8 cellular contexts compared by ENCODE assay signal in the genomic region with DNA sequence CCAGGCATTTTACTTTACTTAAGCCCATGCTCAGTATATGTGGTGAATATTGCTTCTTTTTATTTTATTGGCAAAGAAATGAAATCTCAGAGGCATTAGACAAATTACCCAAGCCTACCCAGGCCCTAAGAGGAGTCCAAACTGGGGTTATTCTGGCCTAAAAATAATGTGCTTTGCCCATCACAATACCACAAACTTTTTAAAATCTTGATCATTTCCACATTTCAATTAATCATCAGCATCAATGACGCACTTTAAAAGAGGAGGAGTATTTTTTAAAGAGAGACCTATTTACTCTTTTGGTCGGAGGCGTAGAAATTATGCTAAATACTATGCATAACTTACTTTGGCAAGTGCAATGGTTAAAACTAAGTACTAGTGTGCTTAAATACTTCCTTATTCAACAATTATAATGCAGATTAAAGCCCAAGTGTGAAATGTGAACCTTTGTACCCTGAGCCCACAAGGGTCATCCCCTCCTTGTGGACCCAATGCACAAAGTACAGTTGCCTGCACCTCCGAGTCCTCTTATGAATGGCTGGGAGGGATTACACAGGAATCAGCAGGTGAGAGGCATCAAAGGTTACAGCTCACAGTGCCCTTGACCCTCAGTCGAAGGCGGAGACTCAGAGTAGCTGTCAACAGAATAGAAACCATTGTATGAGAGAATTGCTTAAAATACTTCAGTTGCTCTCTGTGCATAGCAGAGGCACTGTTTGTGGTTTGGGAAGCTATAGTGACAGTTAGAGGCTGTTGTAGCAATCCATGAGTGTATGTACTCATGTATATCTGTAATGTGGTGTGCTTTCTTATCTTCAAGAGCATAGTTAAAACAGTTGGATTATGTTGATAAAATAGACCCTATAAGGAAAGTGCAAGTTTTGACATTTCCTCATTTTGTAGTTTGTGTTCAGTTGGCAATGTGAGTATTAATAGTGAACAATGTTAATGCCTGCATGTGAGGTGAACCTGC.
DNase-seq lines count a peak whose midpoint lies in the region; ATAC-seq and TF ChIP-seq lines count a peak whose summit lies in the region.

No MANE protein-coding gene starts in this region.

- H3K9me2 ChIP-seq in PC-3 (replicated peaks; ENCODE audit: low read length) = no peaks in the 10 kb centered on the region

- intact Hi-C loops in PC-3 (cut with micrococcal nuclease) = no loop called here

- H3K4me3 ChIP-seq in mesenchymal stem cell (ENCODE audit: insufficient read depth in 1 of 2, low read depth in 1 of 2, low read length in 2 of 2) (no peak overlapping the region), PC-3 (ENCODE audit: low read length) (no peak overlapping the region)

- H3K4me3 Mint-ChIP-seq in activated T-cell treated with anti-CD3 and anti-CD28 coated beads, Interleukin-2, amount 50 U/mL, for 4 hours = peak overlapping the region; percentile 53

- H3K14ac ChIP-seq in mesenchymal stem cell (ENCODE audit: low read length in 2 of 2) = no peak overlapping the region

- no peak overlapping the region for H2BK12ac ChIP-seq in mesenchymal stem cell (ENCODE audit: low read length in 2 of 2)

- H2AFZ ChIP-seq in mesenchymal stem cell (ENCODE audit: low read depth, low read length) = no peak overlapping the region
- H2AFZ ChIP-seq in PC-3 (ENCODE audit: low read length) = no peak overlapping the region

- no peak overlapping the region for H2AK5ac ChIP-seq in mesenchymal stem cell (ENCODE audit: low read length, severe bottlenecking)

- CTCF ChIA-PET in PC-3 (lab: Charles Lee) = no interaction called here

- peaks cover 80% of the 10 kb centered on the region for H3K4me1 Mint-ChIP-seq in activated T-cell treated with anti-CD3 and anti-CD28 coated beads, Interleukin-2, amount 50 U/mL, for 4 hours (ENCODE audit: low read depth)

- H3K9ac ChIP-seq in mesenchymal stem cell (ENCODE audit: low read length) (no peak overlapping the region), PC-3 (ENCODE audit: low read length) (no peak overlapping the region)

- 62% methylated on average over 4 of the region's 6 CpGs for WGBS in mesenchymal stem cell

- H2BK15ac ChIP-seq in mesenchymal stem cell (ENCODE audit: low read depth, poor library complexity, severe bottlenecking) = no peak overlapping the region

- H3K9me3 ChIP-seq in mesenchymal stem cell (ENCODE audit: control insufficient read depth, low read length) = no peaks in the 10 kb centered on the region
- no peaks in the 10 kb centered on the region for H3K9me3 ChIP-seq in PC-3 (ENCODE audit: low read length)

- peak overlapping the region in 1 of 2 experiments; percentile 15 for H3K4ac ChIP-seq in mesenchymal stem cell (ENCODE audit: low read depth in 1 of 2, low read length in 2 of 2)

- H3K36me3 ChIP-seq in mesenchymal stem cell (ENCODE audit: control insufficient read depth in 1 of 2, insufficient read depth in 2 of 2, low read depth in 1 of 2, low read length in 2 of 2) (no peaks in the 10 kb centered on the region), PC-3 (ENCODE audit: low read depth, low read length) (no peaks in the 10 kb centered on the region)

- peak; percentile 85 for ATAC-seq in HG02610 (IDR thresholded peaks at IDR 0.05; ENCODE audit: unreplicated experiment)
- ATAC-seq in activated T-cell treated with anti-CD3 and anti-CD28 coated beads, Interleukin-2, amount 50 U/mL, for 4 hours = peak; percentile 75 to 76
- no peak for ATAC-seq in PC-3

- H3K79me1 ChIP-seq in mesenchymal stem cell (replicated peaks; ENCODE audit: low read length, poor library complexity, severe bottlenecking) = no peaks in the 10 kb centered on the region

- H3K18ac ChIP-seq in mesenchymal stem cell (ENCODE audit: low read depth in 1 of 2, low read length in 2 of 2) = peak overlapping the region in 1 of 2 experiments; percentile 62

- H3K9me3 Mint-ChIP-seq in activated T-cell treated with anti-CD3 and anti-CD28 coated beads, Interleukin-2, amount 50 U/mL, for 4 hours = no peaks in the 10 kb centered on the region

- no peaks in the 10 kb centered on the region for H3K27me3 ChIP-seq in mesenchymal stem cell (ENCODE audit: control insufficient read depth in 1 of 2, insufficient read depth in 1 of 2, low read length in 2 of 2)
- no peaks in the 10 kb centered on the region for H3K27me3 ChIP-seq in PC-3 (ENCODE audit: low read length)

- no peak overlapping the region for H4K91ac ChIP-seq in mesenchymal stem cell (ENCODE audit: low read length)

- DNase-seq in activated CD8-positive, alpha-beta memory T cell treated with anti-CD3 and anti-CD28 coated beads for 24 hours = peak; percentile 71
- no peak for DNase-seq in activated CD8-positive, alpha-beta memory T cell treated with anti-CD3 and anti-CD28 coated beads, Interleukin-2, amount 50 U/mL, for 48 hours
- peak; percentile 99 for DNase-seq in MV-4-11 (lab: John Stamatoyannopoulos, UW)
- DNase-seq in activated T-cell treated with anti-CD3 and anti-CD28 coated beads, Interleukin-2, amount 50 U/mL, for 4 hours = no peak
- DNase-seq in mesenchymal stem cell = peak; percentile 75
- no peak for DNase-seq in NCI-H524 (lab: John Stamatoyannopoulos, UW)
- no peak for DNase-seq in PC-3

- POLR2A ChIA-PET in PC-3 (lab: Charles Lee; ENCODE audit: unreplicated experiment) = no interaction called here

- H4K8ac ChIP-seq in mesenchymal stem cell (ENCODE audit: low read length) = no peak overlapping the region

- H3K4me1 ChIP-seq in mesenchymal stem cell (ENCODE audit: control insufficient read depth, insufficient read depth, low read depth, low read length) = no peaks in the 10 kb centered on the region
- peaks cover 15% of the 10 kb centered on the region for H3K4me1 ChIP-seq in PC-3 (ENCODE audit: insufficient read depth, low read length)

- no peaks in the 10 kb centered on the region for H3K36me3 Mint-ChIP-seq in activated T-cell treated with anti-CD3 and anti-CD28 coated beads, Interleukin-2, amount 50 U/mL, for 4 hours (ENCODE audit: insufficient read depth)

- no peak for TF ChIP-seq CTCF in PC-3 (conservative IDR thresholded peaks at IDR 0.05; ENCODE audit: low read depth, low read length)

- H3K79me2 ChIP-seq in PC-3 (ENCODE audit: low read length) = no peaks in the 10 kb centered on the region

- H3K23ac ChIP-seq in mesenchymal stem cell (ENCODE audit: low read length in 2 of 2) = no peak overlapping the region

- H2BK5ac ChIP-seq in mesenchymal stem cell (ENCODE audit: low read depth, low read length, poor library complexity, severe bottlenecking) = no peak overlapping the region

- H3K27ac ChIP-seq in mesenchymal stem cell (ENCODE audit: low read length, poor library complexity, severe bottlenecking) (no peak overlapping the region), PC-3 (ENCODE audit: low read length) (no peak overlapping the region)

- no peaks in the 10 kb centered on the region for H4K20me1 ChIP-seq in PC-3 (ENCODE audit: low read length)

- no peaks in the 10 kb centered on the region for H3K27me3 Mint-ChIP-seq in activated T-cell treated with anti-CD3 and anti-CD28 coated beads, Interleukin-2, amount 50 U/mL, for 4 hours (ENCODE audit: low read depth)

- no TSS peak for BruUV-seq in PC-3 (replicated peaks; lab: Mats Ljungman, UMichigan)

- H3F3A ChIP-seq in PC-3 (ENCODE audit: low read length, unreplicated experiment) = peaks cover 5% of the 10 kb centered on the region

- H2BK120ac ChIP-seq in mesenchymal stem cell (ENCODE audit: low read depth, low read length) = no peak overlapping the region

- H3K4me2 ChIP-seq in mesenchymal stem cell (ENCODE audit: low read length, poor library complexity, severe bottlenecking) (no peak overlapping the region), PC-3 (ENCODE audit: low read length) (no peak overlapping the region)

Comparison
In these comparisons a context has a peak if more than half of its experiments do, and no peak if none do; other contexts are left out.
1. DNase-seq: peak in activated CD8-positive, alpha-beta memory T cell treated with anti-CD3 and anti-CD28 coated beads for 24 hours (single experiment), MV-4-11 (single experiment) and mesenchymal stem cell (single experiment); none in activated CD8-positive, alpha-beta memory T cell treated with anti-CD3 and anti-CD28 coated beads, Interleukin-2, amount 50 U/mL, for 48 hours (single experiment), activated T-cell treated with anti-CD3 and anti-CD28 coated beads, Interleukin-2, amount 50 U/mL, for 4 hours (single experiment), NCI-H524 (0 of 2) and PC-3 (single experiment).